8 cellular contexts compared by ENCODE assay signal in genomic region chr15:40941528-40942336, GRCh38. TPM values are rescaled to one million over a fixed set of nuclear protein-coding genes. Genes with fewer than 3 reads are reported as not detected.
DNase-seq lines count a peak whose midpoint lies in the region; ATAC-seq, FAIRE-seq and TF ChIP-seq lines count a peak whose summit lies in the region.

No MANE protein-coding gene starts in this region.

- no peaks in the 10 kb centered on the region for H3K9me3 ChIP-seq in RWPE2 (ENCODE audit: severe bottlenecking)
- no peaks in the 10 kb centered on the region for H3K9me3 ChIP-seq in neutrophil
- no peaks in the 10 kb centered on the region for H3K9me3 ChIP-seq in thoracic aorta

- peak overlapping the region; percentile 45 for H3K4me3 ChIP-seq in RWPE2 (ENCODE audit: severe bottlenecking)
- peak overlapping the region; percentile 78 to 86 for H3K4me3 ChIP-seq in neutrophil (ENCODE audit: low read depth in 1 of 2, low read length in 1 of 2)
- H3K4me3 ChIP-seq in thoracic aorta = peak overlapping the region; percentile 80

- no peaks in the 10 kb centered on the region for H3K36me3 ChIP-seq in RWPE2 (ENCODE audit: low read depth)
- H3K36me3 ChIP-seq in neutrophil = no peaks in the 10 kb centered on the region
- no peaks in the 10 kb centered on the region for H3K36me3 ChIP-seq in thoracic aorta

- H3K4me1 ChIP-seq in RWPE2 (ENCODE audit: insufficient read depth, poor library complexity, severe bottlenecking) (no peaks in the 10 kb centered on the region), neutrophil (ENCODE audit: control insufficient read depth in 1 of 2, insufficient read depth in 1 of 2, low read depth in 1 of 2, low read length in 1 of 2) (peaks cover 26 to 28% of the 10 kb centered on the region in 2 experiments), thoracic aorta (ENCODE audit: control insufficient read depth in 1 of 2, low read depth in 2 of 2) (peaks cover 14 to 38% of the 10 kb centered on the region in 2 donors)

- TF ChIP-seq CTCF in RWPE2 (IDR thresholded peaks at IDR 0.05; ENCODE audit: poor library complexity, severe bottlenecking) (peak; percentile 100), neutrophil (IDR thresholded peaks at IDR 0.05) (peak; percentile 80), thoracic aorta (IDR thresholded peaks at IDR 0.05) (peak; percentile 46)

- peak; percentile 75 for DNase-seq in COR-L47 (lab: John Stamatoyannopoulos, UW)
- peak; percentile 46 for DNase-seq in HS-27A (ENCODE audit: low read depth)
- peak; percentile 77 for DNase-seq in RWPE2 (ENCODE audit: low spot score)
- peak in 3 of 4 experiments; percentile 46 to 68 (median 52) for DNase-seq in activated naive CD4-positive, alpha-beta T cell (lab: John Stamatoyannopoulos, UW)
- peak; percentile 84 to 93 for DNase-seq in frontal cortex (ENCODE audit: low spot score in 2 of 2)
- peak; percentile 50 for DNase-seq in thoracic aorta (ENCODE audit: low spot score)

- FAIRE-seq in frontal cortex (lab: Jason Lieb, UNC) = no peak

- ATAC-seq in GM19455 (IDR thresholded peaks at IDR 0.05; ENCODE audit: unreplicated experiment) (peak; percentile 65), RWPE2 (ENCODE audit: low read depth) (peak; percentile 76), thoracic aorta (ENCODE audit: insufficient number of reproducible peaks, low FRiP score, low read depth) (peak; percentile 71)

- no peaks in the 10 kb centered on the region for H3K27me3 ChIP-seq in RWPE2 (ENCODE audit: insufficient read depth, poor library complexity, severe bottlenecking)
- peaks cover 40% of the 10 kb centered on the region for H3K27me3 ChIP-seq in neutrophil
- H3K27me3 ChIP-seq in thoracic aorta (replicated peaks; ENCODE audit: insufficient read depth) = no peaks in the 10 kb centered on the region

- H3K27ac ChIP-seq in RWPE2 (ENCODE audit: poor library complexity, severe bottlenecking) = peak overlapping the region; percentile 1
- peak overlapping the region; percentile 69 for H3K27ac ChIP-seq in neutrophil
- peak overlapping the region; percentile 85 to 90 for H3K27ac ChIP-seq in thoracic aorta

RNA-seq across cellular contexts. Expression of gene CHAC1, which starts 11.5 kb away (rescaled TPM):
- total RNA-seq in frontal cortex (2.9 TPM), thoracic aorta (1 to 10 TPM; 3.9 to 7.3 TPM)

RNA-seq across cellular contexts. Expression of gene DLL4, which starts 12.6 kb away (rescaled TPM):
- total RNA-seq in frontal cortex = 4.1 TPM
- 10 to 100 TPM in 1 of 2 donors, 1 to 10 TPM in 1; 6.2 to 13.0 TPM for total RNA-seq in thoracic aorta

RNA-seq across cellular contexts. Expression of gene VPS18, which starts 47.5 kb away (rescaled TPM):
- total RNA-seq in frontal cortex = 29.8 TPM
- total RNA-seq in thoracic aorta = 10 to 100 TPM; 26.0 to 37.9 TPM

Comparison
In these comparisons a context has a peak if more than half of its experiments do, and no peak if none do; other contexts are left out.
1. Peak in every context shown above with its lines: DNase-seq, ATAC-seq, H3K4me3 ChIP-seq and H3K27ac ChIP-seq.
2. H3K27ac ChIP-seq: peak in every context shown above with its lines; median percentile 88 in thoracic aorta; 69 in neutrophil; 1 in RWPE2.
3. CTCF ChIP-seq: peak in every context shown above with its lines; median percentile 100 in RWPE2; 80 in neutrophil; 46 in thoracic aorta.